In the genomic region with DNA sequence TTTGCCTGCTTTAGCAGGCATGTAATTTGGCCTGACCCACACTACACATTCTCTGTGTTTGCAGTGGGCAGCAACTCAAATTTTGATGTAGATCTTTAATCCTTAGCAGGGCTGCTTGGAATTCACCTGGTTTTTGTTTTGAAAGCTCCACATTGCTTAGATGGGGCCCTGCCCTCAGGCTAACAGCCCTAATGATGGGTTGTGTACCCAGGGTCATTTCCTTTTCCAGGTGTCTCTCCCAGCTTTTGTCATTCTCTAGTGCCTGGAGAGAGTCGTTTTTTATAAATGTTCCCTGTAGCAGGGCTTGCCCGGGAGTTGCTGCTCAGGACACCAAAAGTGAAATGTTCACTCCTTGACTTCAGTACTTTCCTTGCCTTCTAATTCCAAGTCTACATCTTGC, we compare ENCODE assay signal across 11 cellular contexts.
DNase-seq lines count a peak whose midpoint lies in the region; ATAC-seq and TF ChIP-seq lines count a peak whose summit lies in the region.
"Had no signal": no experiment of that assay in that cellular context is flagged by ENCODE, and none has a peak within 500 bp of the region (broad histone marks: within the 10 kb centered on the region; RNA-seq: fewer than 3 reads in every experiment).

No MANE protein-coding gene starts in this region.

- no peaks in the 10 kb centered on the region for H3K9me3 Mint-ChIP-seq in CD4-positive, alpha-beta T cell
- H3K9me3 Mint-ChIP-seq: central memory CD8-positive, alpha-beta T cell; neural crest cell; T-helper 2 cell treated with Interferon-gamma antibody and Interleukin-4, amounts not matched to agents 5 μg/mL and 100 μg/mL, for 36 hours had no signal

- no peak overlapping the region for H2AFZ ChIP-seq in mammary epithelial cell (ENCODE audit: low read depth, low read length)

- 30 to 40% methylated on average over 2 of the region's 2 CpGs for WGBS in heart right ventricle, 2 donors
- WGBS in mammary epithelial cell (ENCODE audit: low coverage, missing lambda C conversion rate) = 20% methylated on average over 2 of the region's 2 CpGs
- 60% methylated on average over 1 of the region's 2 CpGs; no CpG with 5 or more reads in 1 of the 2 experiments for WGBS in mesodermal cell (ENCODE audit: insufficient coverage in 2 of 2), 2 experiments
- WGBS in aorta, 2 donors = 20 to 28% methylated on average over 2 of the region's 2 CpGs

- H3K4me1 ChIP-seq in heart right ventricle = peaks cover 18 to 80% (median 58%) of the 10 kb centered on the region in 9 donors
- peaks cover 60% of the 10 kb centered on the region for H3K4me1 ChIP-seq in mammary epithelial cell (ENCODE audit: insufficient read depth, low read length)
- peaks cover 58% of the 10 kb centered on the region for H3K4me1 ChIP-seq in mesodermal cell (ENCODE audit: control insufficient read depth, insufficient read depth, low read length, poor library complexity, severe bottlenecking)
- peaks cover 10 to 14% of the 10 kb centered on the region in 2 donors for H3K4me1 ChIP-seq in aorta (ENCODE audit: control insufficient read depth in 1 of 2, insufficient read depth in 2 of 2, low read length in 2 of 2)

- in situ Hi-C loops in mammary epithelial cell (cut with MboI; ENCODE audit: low sequenced_read_pairs in 2 of 2) = loop anchor here (5.0 to 10.0 kb wide), 3 partner anchors 115 to 282 kb away; partner anchors contain the start of gene TRIO (in 1 of the 2)

- H3K9me3 ChIP-seq in heart right ventricle (no peaks in the 10 kb centered on the region), mammary epithelial cell (replicated peaks; ENCODE audit: insufficient read depth, low read length) (no peaks in the 10 kb centered on the region), mesodermal cell (ENCODE audit: control insufficient read depth, low read length) (no peaks in the 10 kb centered on the region), aorta (ENCODE audit: control insufficient read depth, low read length) (no peaks in the 10 kb centered on the region)
- H3K9me3 ChIP-seq in CD4-positive, alpha-beta T cell (ENCODE audit: control insufficient read depth, low read length) = no peaks in the 10 kb centered on the region

- peaks cover 22% of the 10 kb centered on the region for H3K27me3 Mint-ChIP-seq in CD4-positive, alpha-beta T cell

- H3K36me3 Mint-ChIP-seq in CD4-positive, alpha-beta T cell (ENCODE audit: low read depth) = no peaks in the 10 kb centered on the region

- peaks cover 0 to 14% (median 0%) of the 10 kb centered on the region in 9 donors for H3K36me3 ChIP-seq in heart right ventricle
- peaks cover 8% of the 10 kb centered on the region for H3K36me3 ChIP-seq in mammary epithelial cell (ENCODE audit: insufficient read depth, low read length)
- peaks cover 18% of the 10 kb centered on the region for H3K36me3 ChIP-seq in mesodermal cell (ENCODE audit: control insufficient read depth, insufficient read depth, low read length)
- H3K36me3 ChIP-seq in aorta (ENCODE audit: control insufficient read depth in 1 of 2, insufficient read depth in 2 of 2, low read length in 1 of 2) = no peaks in the 10 kb centered on the region

- DNase-seq in heart right ventricle (no peak), left cardiac atrium (no peak), mammary epithelial cell (no peak), aorta (no peak), OCI-M1 (lab: John Stamatoyannopoulos, UW) (no peak)
- DNase-seq in CD4-positive, alpha-beta T cell = no peak

- H4K20me1 ChIP-seq in mammary epithelial cell (ENCODE audit: insufficient read depth, low read length) = no peaks in the 10 kb centered on the region

- POLR2A ChIA-PET in CD4-positive, alpha-beta T cell (lab: Charles Lee) = no interaction called here

- H3K4me3 Mint-ChIP-seq in CD4-positive, alpha-beta T cell = no peak overlapping the region
- H3K4me3 Mint-ChIP-seq: central memory CD8-positive, alpha-beta T cell; T-helper 2 cell treated with Interferon-gamma antibody and Interleukin-4, amounts not matched to agents 5 μg/mL and 100 μg/mL, for 36 hours had no signal

- H3K4me2 ChIP-seq in mammary epithelial cell (ENCODE audit: insufficient read depth, low read depth, low read length) = peak overlapping the region; percentile 44

- TF ChIP-seq CTCF in heart right ventricle (IDR thresholded peaks at IDR 0.05) (no peak), mammary epithelial cell (conservative IDR thresholded peaks at IDR 0.05 in 1 of 2, IDR thresholded peaks at IDR 0.05 in 1 of 2; ENCODE audit: extremely low read depth in 1 of 2, insufficient read depth in 1 of 2, low read depth in 1 of 2, low read length in 2 of 2) (no peak)
- TF ChIP-seq CTCF in CD4-positive, alpha-beta T cell (IDR thresholded peaks at IDR 0.05) = no peak

- CTCF ChIA-PET in mammary epithelial cell (lab: Charles Lee; ENCODE audit: low non-redundant PET) = interaction anchor here (0.6 kb wide), 1 partner anchor 187 kb away, joined by 3 read pairs; no protein-coding TSS in a partner anchor
- CTCF ChIA-PET in CD4-positive, alpha-beta T cell (lab: Charles Lee) = no interaction called here

- dilution Hi-C loops in mammary epithelial cell (cut with HindIII; ENCODE audit: low sequenced_read_pairs) = no loop called here

- H3K9ac ChIP-seq in mammary epithelial cell (ENCODE audit: insufficient read depth, low read length) = peak overlapping the region; percentile 33

- BruUV-seq in mammary epithelial cell (replicated peaks; lab: Mats Ljungman, UMichigan) = no TSS peak

- H3K4me3 ChIP-seq in heart right ventricle = no peak overlapping the region
- H3K4me3 ChIP-seq in mammary epithelial cell (replicated peaks in 1 of 3; ENCODE audit: insufficient read depth in 1 of 3, low read depth in 2 of 3, low read length in 3 of 3) = no peak overlapping the region
- H3K4me3 ChIP-seq in mesodermal cell (ENCODE audit: extremely low read depth, insufficient read depth, low read length, poor library complexity, severe bottlenecking) = no peak overlapping the region
- H3K4me3 ChIP-seq in aorta (ENCODE audit: low read length in 2 of 2) = no peak overlapping the region

- peaks cover 93% of the 10 kb centered on the region for H3K79me2 ChIP-seq in mammary epithelial cell (ENCODE audit: insufficient read depth, low read length)

- no peaks in the 10 kb centered on the region for H3K27me3 ChIP-seq in heart right ventricle
- H3K27me3 ChIP-seq in mammary epithelial cell (ENCODE audit: insufficient read depth, low read length) = no peaks in the 10 kb centered on the region
- H3K27me3 ChIP-seq in aorta (ENCODE audit: control insufficient read depth in 1 of 2, insufficient read depth in 2 of 2, low read length in 1 of 2) = no peaks in the 10 kb centered on the region
- peaks cover 18% of the 10 kb centered on the region for H3K27me3 ChIP-seq in CD4-positive, alpha-beta T cell (ENCODE audit: control insufficient read depth, insufficient read depth, low read length)

- ATAC-seq in heart right ventricle = peak in 4 of 8 donors; percentile 3 to 14 (median 6)
- no peak for ATAC-seq in left cardiac atrium
- ATAC-seq in aorta (ENCODE audit: low FRiP score) = peak; percentile 20
- ATAC-seq in CD4-positive, alpha-beta T cell (ENCODE audit: poor library complexity) = no peak
- ATAC-seq in HG02763 (IDR thresholded peaks at IDR 0.05; ENCODE audit: unreplicated experiment) = no peak

- H3K4me1 Mint-ChIP-seq in CD4-positive, alpha-beta T cell (ENCODE audit: low read depth) = peaks cover 6% of the 10 kb centered on the region

- intact Hi-C loops in heart right ventricle (cut with DNase I) (loop anchor here in 6 of 10 donors (2.0 to 10.0 kb wide), 7 partner anchors 122 to 282 kb away; partner anchors contain the start of gene TRIO (in 3 of the 6)), left cardiac atrium (cut with DNase I) (loop anchor here in 1 of 2 donors (10.0 kb wide), 1 partner anchor 125 kb away; the partner anchor contains the start of gene TRIO), mammary epithelial cell (cut with micrococcal nuclease) (loop anchor here (5.0 kb wide), 1 partner anchor 393 kb away; the partner anchor contains the start of gene OTULIN), aorta (cut with DNase I) (loop anchor here (5.0 kb wide), 3 partner anchors 77 to 127 kb away; partner anchors contain the start of gene TRIO (in 1 of the 2))
- intact Hi-C loops in CD4-positive, alpha-beta T cell (cut with DNase I, micrococcal nuclease) = loop anchor here in 1 of 2 experiments (10.0 kb wide), 2 partner anchors 125 to 275 kb away; partner anchors contain the start of gene TRIO

- no peak overlapping the region for H3K27ac Mint-ChIP-seq in CD4-positive, alpha-beta T cell
- H3K27ac Mint-ChIP-seq: T-helper 2 cell treated with Interferon-gamma antibody and Interleukin-4, amounts not matched to agents 5 μg/mL and 100 μg/mL, for 36 hours had no signal

- H3K27ac ChIP-seq in heart right ventricle = peak overlapping the region; percentile 14 to 84 (median 66)
- H3K27ac ChIP-seq in mammary epithelial cell (ENCODE audit: insufficient read depth, low read depth, low read length) = peak overlapping the region; percentile 95
- peak overlapping the region; percentile 99 for H3K27ac ChIP-seq in mesodermal cell (ENCODE audit: low read depth, low read length, severe bottlenecking)
- peak overlapping the region; percentile 37 to 51 for H3K27ac ChIP-seq in aorta (ENCODE audit: low read depth in 1 of 2, low read length in 2 of 2)
- H3K27ac ChIP-seq in CD4-positive, alpha-beta T cell (ENCODE audit: low read depth, low read length) = no peak overlapping the region
